5 cellular contexts compared by ENCODE assay signal in genomic region chr15:82644967-82645852, GRCh38. TPM values are rescaled to one million over a fixed set of nuclear protein-coding genes. Genes with fewer than 3 reads are reported as not detected.
"Had no signal": no experiment of that assay in that cellular context is flagged by ENCODE, and none has a peak within 500 bp of the region (broad histone marks: within the 10 kb centered on the region; RNA-seq: fewer than 3 reads in every experiment).

No MANE protein-coding gene starts in this region.

RNA-seq across cellular contexts. Expression of gene CPEB1, which starts 2.0 kb away (rescaled TPM):
- total RNA-seq: activated CD4-positive, alpha-beta T cell treated with anti-CD3 and anti-CD28 coated beads, Interleukin-2, amount 10 ng/mL, durations not matched to agents 24 days and 14 days; activated CD8-positive, alpha-beta memory T cell treated with anti-CD3 and anti-CD28 coated beads, Interleukin-2, amount 10 ng/mL, durations not matched to agents 7 days and 5 days; activated T-helper 1 cell treated with anti-CD3 and anti-CD28 coated beads, Interleukin-12 subunit alpha, Interleukin-12 subunit beta, Interleukin-2, Interleukin-4 antibody, amounts not matched to agents 30 ng/mL and 10 ng/mL and 1 ng/mL, durations not matched to agents 14 hours and 24 hours and 36 hours; activated T-helper 2 cell treated with anti-CD3 and anti-CD28 coated beads, Interferon-gamma antibody, Interleukin-2, Interleukin-4, amounts not matched to agents 10 μg/mL and 5 μg/mL and 100 μg/mL, durations not matched to agents 14 hours and 24 hours and 36 hours; T-helper 1 cell treated with Interleukin-12 subunit alpha and Interleukin-12 subunit beta and Interleukin-4 antibody, amounts not matched to agents 30 ng/mL and 1 ng/mL, for 36 hours had no signal
